Comparison of ENCODE assay signal across 21 cellular contexts in the genomic region with DNA sequence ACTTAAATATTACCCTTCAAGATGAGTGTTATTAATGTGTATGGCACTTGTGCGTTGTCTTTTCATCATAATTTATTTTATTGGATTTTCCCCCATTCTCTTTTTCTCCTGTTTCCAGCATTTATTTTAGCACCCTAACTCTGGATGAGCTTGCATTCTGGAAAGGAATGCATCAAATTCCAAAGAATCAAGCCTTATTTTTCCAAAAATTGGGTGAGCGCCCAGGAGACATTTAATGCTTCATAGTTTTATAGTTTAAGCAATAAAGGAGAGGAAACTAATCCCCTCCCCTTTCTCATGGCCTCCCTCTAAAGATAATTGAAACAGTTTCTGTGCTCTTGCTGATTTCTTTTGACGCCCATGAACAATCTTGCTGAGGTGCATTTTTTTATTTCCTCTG.
"Had no signal": no experiment of that assay in that cellular context is flagged by ENCODE, and none has a peak within 500 bp of the region (broad histone marks: within the 10 kb centered on the region; RNA-seq: fewer than 3 reads in every experiment).

No MANE protein-coding gene starts in this region.

- H3K9me3 ChIP-seq: esophagus squamous epithelium, left lung, tibial nerve, uterus had no signal

- H3K4me1 Mint-ChIP-seq: activated CD4-positive, alpha-beta memory T cell treated with anti-CD3 and anti-CD28 coated beads, Interleukin-2, amount 10 ng/mL, durations not matched to agents 7 days and 5 days; central memory CD8-positive, alpha-beta T cell; T-helper 17 cell had no signal

- H3K4me3 ChIP-seq: adrenal gland, coronary artery, esophagus squamous epithelium, left lung, tibial nerve, uterus had no signal

- H3K36me3 ChIP-seq: adrenal gland, brain microvascular endothelial cell, esophagus squamous epithelium, left lung, tibial nerve, uterus had no signal

- ATAC-seq: left lung; natural killer cell treated with Interleukin-12 subunit alpha and Interleukin-12 subunit beta and Interleukin-15 and Interleukin-18, amount 100 ng/mL, for 72 hours; right cardiac atrium; T-helper 17 cell had no signal

- H3K27ac Mint-ChIP-seq: activated CD4-positive, alpha-beta memory T cell treated with anti-CD3 and anti-CD28 coated beads, Interleukin-2, amount 10 ng/mL, durations not matched to agents 7 days and 5 days; activated T-cell treated with anti-CD3 and anti-CD28 coated beads, Interleukin-2, amount 50 U/mL, for 24 hours; natural killer cell treated with Interleukin-12 subunit alpha and Interleukin-12 subunit beta and Interleukin-15 and Interleukin-18, amount 100 ng/mL, for 72 hours; T-helper 17 cell had no signal

- H3K36me3 Mint-ChIP-seq: natural killer cell treated with Interleukin-12 subunit alpha and Interleukin-12 subunit beta and Interleukin-15 and Interleukin-18, amount 100 ng/mL, for 72 hours had no signal

- H3K27me3 ChIP-seq: adrenal gland, brain microvascular endothelial cell, esophagus squamous epithelium, left lung, tibial nerve, uterus had no signal

- H3K4me3 Mint-ChIP-seq: activated CD4-positive, alpha-beta memory T cell treated with anti-CD3 and anti-CD28 coated beads, Interleukin-2, amount 10 ng/mL, durations not matched to agents 7 days and 5 days; activated T-cell treated with anti-CD3 and anti-CD28 coated beads, Interleukin-2, amount 50 U/mL, for 24 hours; central memory CD8-positive, alpha-beta T cell; natural killer cell treated with Interleukin-12 subunit alpha and Interleukin-12 subunit beta and Interleukin-15 and Interleukin-18, amount 100 ng/mL, for 72 hours; T-helper 17 cell had no signal

- H3K27me3 Mint-ChIP-seq: activated CD4-positive, alpha-beta memory T cell treated with anti-CD3 and anti-CD28 coated beads, Interleukin-2, amount 10 ng/mL, durations not matched to agents 7 days and 5 days; activated T-cell treated with anti-CD3 and anti-CD28 coated beads, Interleukin-2, amount 50 U/mL, for 24 hours; central memory CD8-positive, alpha-beta T cell; natural killer cell treated with Interleukin-12 subunit alpha and Interleukin-12 subunit beta and Interleukin-15 and Interleukin-18, amount 100 ng/mL, for 72 hours; T-helper 17 cell had no signal

- DNase-seq: activated CD4-positive, alpha-beta memory T cell treated with anti-CD3 and anti-CD28 coated beads, Interleukin-2, amount 10 ng/mL, durations not matched to agents 7 days and 5 days; activated CD4-positive, alpha-beta T cell treated with anti-CD3 and anti-CD28 coated beads for 4 hours; activated naive CD4-positive, alpha-beta T cell treated with anti-CD3 and anti-CD28 coated beads, Interleukin-2, amount 50 U/mL, for 16 hours; activated T-cell treated with anti-CD3 and anti-CD28 coated beads, Interleukin-2, amount 50 U/mL, for 24 hours; adrenal gland; brain microvascular endothelial cell; effector CD8-positive, alpha-beta T cell; esophagus squamous epithelium; hippocampal formation; left lung; nucleus accumbens; right cardiac atrium; small intestine; stimulated activated CD4-positive, alpha-beta T cell treated with anti-CD3 and anti-CD28 coated beads, Interleukin-4, amount 100 ng/mL, for 24 hours; stimulated activated naive CD4-positive, alpha-beta T cell; T-helper 17 cell; uterus had no signal

- H3K4me1 ChIP-seq: adrenal gland, esophagus squamous epithelium, left lung, uterus had no signal

- H3K27ac ChIP-seq: adrenal gland, brain microvascular endothelial cell, coronary artery, esophagus squamous epithelium, left lung, uterus had no signal
